Comparison of ENCODE assay signal across 15 cellular contexts in the genomic region with DNA sequence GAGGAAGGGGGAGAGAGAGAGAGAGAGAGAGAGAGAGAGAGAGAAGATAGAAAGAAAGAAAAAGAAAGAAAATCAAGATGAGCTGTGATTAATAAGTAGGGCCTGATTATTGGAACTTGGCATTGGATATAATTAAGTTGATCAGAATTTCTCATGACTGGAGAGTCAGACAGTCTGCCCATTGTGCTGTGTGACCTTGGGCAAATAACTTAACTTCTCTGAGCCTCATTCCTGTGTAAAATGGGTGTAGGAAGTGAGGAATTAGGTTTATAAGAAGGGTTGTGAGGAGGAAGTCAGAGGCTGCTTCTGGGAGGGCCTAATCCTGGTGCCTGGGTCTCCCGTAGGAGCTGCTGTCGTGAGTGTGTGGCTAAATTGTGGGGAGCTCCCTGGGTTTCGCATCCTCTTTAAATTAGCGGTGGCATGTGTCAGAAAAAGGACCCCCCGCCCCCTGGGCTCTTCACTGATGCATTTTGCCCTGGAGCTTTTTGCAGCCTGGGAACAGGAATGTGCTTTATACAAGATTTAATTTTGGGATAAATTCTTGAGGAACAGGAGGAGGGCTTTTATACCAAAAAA.
DNase-seq lines count a peak whose midpoint lies in the region; ATAC-seq, FAIRE-seq and TF ChIP-seq lines count a peak whose summit lies in the region.
"Had no signal": no experiment of that assay in that cellular context is flagged by ENCODE, and none has a peak within 500 bp of the region (broad histone marks: within the 10 kb centered on the region; RNA-seq: fewer than 3 reads in every experiment).

No MANE protein-coding gene starts in this region.

- FAIRE-seq in HepG2 (lab: Jason Lieb, UNC) = no peak
- FAIRE-seq: colon had no signal

- no TSS peak for BruUV-seq in HepG2 (replicated peaks; lab: Mats Ljungman, UMichigan)

- in situ Hi-C loops in HepG2 (cut with HindIII; ENCODE audit: extremely low pct_ligation_motif_present, low pct_unique_long_range_greater_than_20kb) = no loop called here

- H3K4me3 Mint-ChIP-seq in glutamatergic neuron (ENCODE audit: unreplicated experiment) = peak overlapping the region; percentile 78

- no peaks in the 10 kb centered on the region for H3K36me3 Mint-ChIP-seq in glutamatergic neuron (ENCODE audit: unreplicated experiment)

- H3K36me3 ChIP-seq in HepG2 (replicated peaks in 1 of 2; ENCODE audit: control insufficient read depth in 1 of 2, insufficient read depth in 2 of 2, low read length in 2 of 2) (peaks cover 17 to 62% of the 10 kb centered on the region in 2 experiments), right lobe of liver (no peaks in the 10 kb centered on the region), upper lobe of right lung (no peaks in the 10 kb centered on the region)
- H3K36me3 ChIP-seq: adrenal gland, tibial artery had no signal

- POLR2A ChIA-PET in HepG2 (lab: Yijun Ruan, JAX) (no interaction called here), RWPE1 (lab: Yijun Ruan, JAX; ENCODE audit: low non-redundant PET) (no interaction called here)

- H4K20me1 ChIP-seq in HepG2 (ENCODE audit: insufficient read depth, low read length) = peaks cover 84% of the 10 kb centered on the region

- no peak for ATAC-seq in HepG2
- no peak for ATAC-seq in right lobe of liver
- no peak for ATAC-seq in upper lobe of right lung
- no peak for ATAC-seq in HG02763 (IDR thresholded peaks at IDR 0.05; ENCODE audit: unreplicated experiment)
- no peak for ATAC-seq in GM21528 (IDR thresholded peaks at IDR 0.05; ENCODE audit: low FRiP score, unreplicated experiment)

- intact Hi-C loops in HepG2 (cut with micrococcal nuclease; ENCODE audit: unreplicated experiment) (no loop called here), right lobe of liver (cut with DNase I) (no loop called here), upper lobe of right lung (cut with DNase I) (no loop called here)

- peaks cover 13% of the 10 kb centered on the region for H3K9me3 Mint-ChIP-seq in glutamatergic neuron (ENCODE audit: unreplicated experiment)

- TF ChIP-seq POLR2A in HepG2 (IDR thresholded peaks at IDR 0.05; ENCODE audit: insufficient read depth in 1 of 2, low read depth in 2 of 2, low read length in 2 of 2) (no peak), right lobe of liver (IDR thresholded peaks at IDR 0.05) (no peak)

- no peaks in the 10 kb centered on the region for H3K9me3 ChIP-seq in HepG2 (ENCODE audit: low read length)
- H3K9me3 ChIP-seq in right lobe of liver = no peaks in the 10 kb centered on the region
- H3K9me3 ChIP-seq in upper lobe of right lung = no peaks in the 10 kb centered on the region
- H3K9me3 ChIP-seq: adrenal gland, left lung, tibial artery had no signal

- 98% methylated on average over 5 of the region's 5 CpGs for WGBS in HepG2 (ENCODE audit: low lambda C conversion rate)
- no CpG with 5 or more reads among the region's 5 CpGs for WGBS in right lobe of liver (ENCODE audit: insufficient coverage, low coverage, low lambda C conversion rate, missing lambda C conversion rate)

- H3K27me3 ChIP-seq in HepG2 (ENCODE audit: control insufficient read depth in 1 of 2, insufficient read depth in 2 of 2, low read length in 2 of 2) (no peaks in the 10 kb centered on the region), right lobe of liver (no peaks in the 10 kb centered on the region), upper lobe of right lung (no peaks in the 10 kb centered on the region)
- H3K27me3 ChIP-seq: adrenal gland, left lung, tibial artery had no signal

- H3K4me3 ChIP-seq in HepG2 (replicated peaks in 1 of 3; ENCODE audit: insufficient read depth in 1 of 3, low read depth in 2 of 3, low read length in 3 of 3) (no peak overlapping the region), right lobe of liver (no peak overlapping the region), upper lobe of right lung (no peak overlapping the region)
- H3K4me3 ChIP-seq: adrenal gland, left lung, tibial artery had no signal

- H3K4me1 ChIP-seq in HepG2 (ENCODE audit: insufficient read depth, low read length) (peaks cover 43% of the 10 kb centered on the region), right lobe of liver (peaks cover 0 to 7% (median 0%) of the 10 kb centered on the region in 4 donors), upper lobe of right lung (peaks cover 26% of the 10 kb centered on the region)

- peaks cover 23% of the 10 kb centered on the region for H3K4me1 Mint-ChIP-seq in glutamatergic neuron (ENCODE audit: low read depth, unreplicated experiment)

- DNase-seq in HepG2 (ENCODE audit: low spot score) (no peak), right lobe of liver (no peak), RWPE1 (ENCODE audit: low spot score) (no peak), glutamatergic neuron (no peak), upper lobe of right lung (peak; percentile 27), midbrain (lab: John Stamatoyannopoulos, UW) (no peak)
- DNase-seq: left lung, NCI-H1694 treated with DMSO at 0.1 percent for 48 hours, SHP77 treated with DMSO at 0.1 percent for 48 hours had no signal

- H3K4me2 ChIP-seq in HepG2 (ENCODE audit: low read depth, low read length) = no peak overlapping the region

- TF ChIP-seq CTCF in HepG2 (CRISPR knock-in tag; IDR thresholded peaks at IDR 0.05) (no peak), right lobe of liver (IDR thresholded peaks at IDR 0.05) (no peak), RWPE1 (conservative IDR thresholded peaks at IDR 0.05; ENCODE audit: low read depth) (no peak), glutamatergic neuron (IDR thresholded peaks at IDR 0.05; ENCODE audit: partially characterized antibody, unreplicated experiment) (no peak), upper lobe of right lung (IDR thresholded peaks at IDR 0.05) (no peak)

- H3K27ac ChIP-seq in HepG2 (ENCODE audit: extremely low read length, insufficient read depth, low read length) (no peak overlapping the region), right lobe of liver (no peak overlapping the region), RWPE1 (0 out of 2 replicates have a peak overlapping the region, but pooled peaks have one; percentile 3), upper lobe of right lung (no peak overlapping the region)
- H3K27ac ChIP-seq: tibial artery had no signal

- no peak overlapping the region for H3K9ac ChIP-seq in HepG2 (ENCODE audit: insufficient read depth, low read depth, low read length)
- H3K9ac ChIP-seq: KMS-11 had no signal

- peaks cover 91% of the 10 kb centered on the region for H3K79me2 ChIP-seq in HepG2 (ENCODE audit: insufficient read depth, low read length)

- CTCF ChIA-PET in HepG2 (lab: Yijun Ruan, JAX; ENCODE audit: low intra/inter-chr PET ratio, low total read pairs) = no interaction called here
- CTCF ChIA-PET in RWPE1 (lab: Yijun Ruan, JAX) = no interaction called here

- TF ChIP-seq RAD21 in HepG2 (CRISPR knock-in tag; IDR thresholded peaks at IDR 0.05) = no peak

- peak overlapping the region; percentile 64 for H3K27ac Mint-ChIP-seq in glutamatergic neuron (ENCODE audit: unreplicated experiment)

- H3K27me3 Mint-ChIP-seq in glutamatergic neuron (ENCODE audit: unreplicated experiment) = peaks cover 8% of the 10 kb centered on the region

- TF ChIP-seq EP300 in HepG2 (IDR thresholded peaks at IDR 0.05; ENCODE audit: low read depth in 2 of 2, low read length in 2 of 2) (no peak), HepG2 (CRISPR knock-in tag; IDR thresholded peaks at IDR 0.05; ENCODE audit: borderline replicate concordance) (no peak)

- H2AFZ ChIP-seq in HepG2 (ENCODE audit: low read length) = no peak overlapping the region

TF ChIP-seq in HepG2, 621 proteins besides CTCF, POLR2A, EP300 and RAD21:
- peak; percentile 91 for TF ChIP-seq ZNF768 (CRISPR knock-in tag; IDR thresholded peaks at IDR 0.05)
- TF ChIP-seq ZMYM3 (CRISPR knock-in tag; IDR thresholded peaks at IDR 0.05) = peak; percentile 63; the same call in 1 of the 2 replicates
- TF ChIP-seq SMC3 (IDR thresholded peaks at IDR 0.05; ENCODE audit: low read length) = no peak
